Comparison of ENCODE assay signal across 13 cellular contexts in genomic region chr20:20549267-20549612, GRCh38.
DNase-seq lines count a peak whose midpoint lies in the region; ATAC-seq and TF ChIP-seq lines count a peak whose summit lies in the region.
"Had no signal": no experiment of that assay in that cellular context is flagged by ENCODE, and none has a peak within 500 bp of the region (broad histone marks: within the 10 kb centered on the region; RNA-seq: fewer than 3 reads in every experiment).

No MANE protein-coding gene starts in this region.

- no peaks in the 10 kb centered on the region for H3K9me3 Mint-ChIP-seq in activated naive CD8-positive, alpha-beta T cell treated with anti-CD3 and anti-CD28 coated beads, Interleukin-2, amount 50 U/mL, for 24 hours
- H3K9me3 Mint-ChIP-seq in activated naive CD8-positive, alpha-beta T cell treated with anti-CD3 and anti-CD28 coated beads for 36 hours: no peaks in the 10 kb centered on the region
- H3K9me3 Mint-ChIP-seq in chondrocyte (ENCODE audit: low read depth): no peaks in the 10 kb centered on the region
- H3K9me3 Mint-ChIP-seq: GM23338 had no signal

- no peak for TF ChIP-seq EP300 in suprapubic skin (IDR thresholded peaks at IDR 0.05)

- H3K27me3 ChIP-seq in suprapubic skin: no peaks in the 10 kb centered on the region
- H3K27me3 ChIP-seq: neutrophil had no signal

- TF ChIP-seq POLR2A in suprapubic skin (IDR thresholded peaks at IDR 0.05): no peak

- peaks cover 42% of the 10 kb centered on the region for H3K4me1 ChIP-seq in suprapubic skin

- peaks cover 9% of the 10 kb centered on the region for H3K36me3 ChIP-seq in suprapubic skin

- H3K27ac Mint-ChIP-seq in activated naive CD8-positive, alpha-beta T cell treated with anti-CD3 and anti-CD28 coated beads, Interleukin-2, amount 50 U/mL, for 24 hours: peak overlapping the region; percentile 72
- no peak overlapping the region for H3K27ac Mint-ChIP-seq in activated naive CD8-positive, alpha-beta T cell treated with anti-CD3 and anti-CD28 coated beads for 36 hours
- H3K27ac Mint-ChIP-seq in chondrocyte (ENCODE audit: unreplicated experiment): peak overlapping the region; percentile 41
- H3K27ac Mint-ChIP-seq: B cell, GM23338 had no signal

- TF ChIP-seq CTCF in chondrocyte (IDR thresholded peaks at IDR 0.05) (no peak), suprapubic skin (IDR thresholded peaks at IDR 0.05) (no peak)

- H3K9me3 ChIP-seq in suprapubic skin: no peaks in the 10 kb centered on the region
- H3K9me3 ChIP-seq: neutrophil had no signal

- peak overlapping the region; percentile 88 for H3K27ac ChIP-seq in suprapubic skin
- H3K27ac ChIP-seq: KMS-11, neutrophil had no signal

- peaks cover 21% of the 10 kb centered on the region for H3K36me3 Mint-ChIP-seq in activated naive CD8-positive, alpha-beta T cell treated with anti-CD3 and anti-CD28 coated beads, Interleukin-2, amount 50 U/mL, for 24 hours (ENCODE audit: low read depth)
- peaks cover 14% of the 10 kb centered on the region for H3K36me3 Mint-ChIP-seq in activated naive CD8-positive, alpha-beta T cell treated with anti-CD3 and anti-CD28 coated beads for 36 hours
- no peaks in the 10 kb centered on the region for H3K36me3 Mint-ChIP-seq in chondrocyte (ENCODE audit: low read depth)

- no peaks in the 10 kb centered on the region for H3K27me3 Mint-ChIP-seq in activated naive CD8-positive, alpha-beta T cell treated with anti-CD3 and anti-CD28 coated beads, Interleukin-2, amount 50 U/mL, for 24 hours
- H3K27me3 Mint-ChIP-seq in activated naive CD8-positive, alpha-beta T cell treated with anti-CD3 and anti-CD28 coated beads for 36 hours: no peaks in the 10 kb centered on the region
- H3K27me3 Mint-ChIP-seq in chondrocyte (ENCODE audit: low read depth): no peaks in the 10 kb centered on the region
- H3K27me3 Mint-ChIP-seq: B cell had no signal

- 50% methylated on average over 6 of the region's 6 CpGs for WGBS in suprapubic skin

- peak; percentile 30 for ATAC-seq in activated naive CD8-positive, alpha-beta T cell treated with anti-CD3 and anti-CD28 coated beads, Interleukin-2, amount 50 U/mL, for 24 hours
- no peak for ATAC-seq in HG03460 (IDR thresholded peaks at IDR 0.05; ENCODE audit: unreplicated experiment)
- ATAC-seq: GM23338 had no signal

- H3K4me3 ChIP-seq in suprapubic skin: no peak overlapping the region
- H3K4me3 ChIP-seq: GM23338 had no signal

- DNase-seq in activated naive CD8-positive, alpha-beta T cell treated with anti-CD3 and anti-CD28 coated beads, Interleukin-2, amount 50 U/mL, for 24 hours: no peak
- no peak for DNase-seq in activated naive CD8-positive, alpha-beta T cell treated with anti-CD3 and anti-CD28 coated beads for 36 hours
- peak; percentile 29 for DNase-seq in NCI-H510A (lab: John Stamatoyannopoulos, UW)
- DNase-seq in chondrocyte (ENCODE audit: low spot score): no peak
- no peak for DNase-seq in suprapubic skin (ENCODE audit: low spot score in 2 of 2)
- DNase-seq in activated gamma-delta T cell treated with Interleukin-2 at 50 U/mL for 16 hours: no peak
- no peak for DNase-seq in germinal center (ENCODE audit: low spot score)
- DNase-seq: stimulated activated CD4-positive, alpha-beta T cell treated with anti-CD3 and anti-CD28 coated beads, Interleukin-4, amount 100 ng/mL, for 1 hour had no signal

- H3K4me1 Mint-ChIP-seq in activated naive CD8-positive, alpha-beta T cell treated with anti-CD3 and anti-CD28 coated beads, Interleukin-2, amount 50 U/mL, for 24 hours: peaks cover 50% of the 10 kb centered on the region
- peaks cover 25% of the 10 kb centered on the region for H3K4me1 Mint-ChIP-seq in activated naive CD8-positive, alpha-beta T cell treated with anti-CD3 and anti-CD28 coated beads for 36 hours
- peaks cover 10% of the 10 kb centered on the region for H3K4me1 Mint-ChIP-seq in chondrocyte (ENCODE audit: low read depth)
- H3K4me1 Mint-ChIP-seq: GM23338 had no signal

- H3K4me3 Mint-ChIP-seq in activated naive CD8-positive, alpha-beta T cell treated with anti-CD3 and anti-CD28 coated beads, Interleukin-2, amount 50 U/mL, for 24 hours: no peak overlapping the region
- no peak overlapping the region for H3K4me3 Mint-ChIP-seq in activated naive CD8-positive, alpha-beta T cell treated with anti-CD3 and anti-CD28 coated beads for 36 hours
- no peak overlapping the region for H3K4me3 Mint-ChIP-seq in chondrocyte (ENCODE audit: unreplicated experiment)
- H3K4me3 Mint-ChIP-seq: B cell, GM23338 had no signal
